In genomic region chr19:9608912-9609311, GRCh38 we compare ENCODE assay signal across 28 cellular contexts.
"Had no signal": no experiment of that assay in that cellular context is flagged by ENCODE, and none has a peak within 500 bp of the region (broad histone marks: within the 10 kb centered on the region; RNA-seq: fewer than 3 reads in every experiment).

No MANE protein-coding gene starts in this region.

- ATAC-seq: left colon; mucosa of descending colon; naive thymus-derived CD4-positive, alpha-beta T cell; natural killer cell treated with Interleukin-12 subunit alpha and Interleukin-12 subunit beta and Interleukin-15 and Interleukin-18, amount 100 ng/mL, for 72 hours; sciatic nerve; stimulated activated naive B cell treated with anti-CD40 and anti-IgM and Interleukin-4, amounts not matched to agents 10 μg/mL and 1 μg/mL and 100 μg/mL, for 72 hours; stimulated activated naive CD8-positive, alpha-beta T cell treated with anti-CD3 and anti-CD28 coated beads, Interleukin-15, Interleukin-2, amounts not matched to agents 100 U/mL and 50 U/mL, for 24 hours had no signal

- FAIRE-seq: islet of Langerhans, kidney had no signal

- H3K4me1 Mint-ChIP-seq: immature natural killer cell; naive thymus-derived CD4-positive, alpha-beta T cell; stimulated activated naive B cell treated with anti-CD40 and anti-IgM and Interleukin-4, amounts not matched to agents 10 μg/mL and 1 μg/mL and 100 μg/mL, for 72 hours had no signal

- H3K4me3 Mint-ChIP-seq: immature natural killer cell; naive thymus-derived CD4-positive, alpha-beta T cell; natural killer cell treated with Interleukin-12 subunit alpha and Interleukin-12 subunit beta and Interleukin-15 and Interleukin-18, amount 100 ng/mL, for 72 hours; stimulated activated naive B cell treated with anti-CD40 and anti-IgM and Interleukin-4, amounts not matched to agents 10 μg/mL and 1 μg/mL and 100 μg/mL, for 72 hours had no signal

- H3K27ac ChIP-seq: left ventricle myocardium inferior, ovary, right atrium auricular region, skin epidermis, stomach, suprapubic skin, thoracic aorta, tibial artery, upper lobe of left lung, vagina had no signal

- H3K27me3 ChIP-seq: ovary, right atrium auricular region, stomach, suprapubic skin, tibial artery, upper lobe of left lung, vagina had no signal

- H3K4me3 ChIP-seq: left ventricle myocardium inferior, lung, mucosa of descending colon, ovary, right atrium auricular region, skin epidermis, stomach, suprapubic skin, thoracic aorta, tibial artery, upper lobe of left lung, vagina had no signal

- H3K27me3 Mint-ChIP-seq: naive thymus-derived CD4-positive, alpha-beta T cell; natural killer cell treated with Interleukin-12 subunit alpha and Interleukin-12 subunit beta and Interleukin-15 and Interleukin-18, amount 100 ng/mL, for 72 hours; progenitor cell of endocrine pancreas; stimulated activated naive B cell treated with anti-CD40 and anti-IgM and Interleukin-4, amounts not matched to agents 10 μg/mL and 1 μg/mL and 100 μg/mL, for 72 hours had no signal

- DNase-seq: hypothalamus; immature natural killer cell; kidney; left colon; left ventricle myocardium inferior; midbrain; mucosa of descending colon; naive thymus-derived CD4-positive, alpha-beta T cell; ovary; stimulated activated CD4-positive, alpha-beta T cell treated with anti-CD3 and anti-CD28 coated beads, Interleukin-12 subunit alpha, Interleukin-12 subunit beta, amount 100 ng/mL, for 4 hours; stimulated activated CD4-positive, alpha-beta T cell treated with anti-CD3 and anti-CD28 coated beads, Interleukin-15, amount 100 ng/mL, for 24 hours; stimulated activated CD4-positive, alpha-beta T cell treated with anti-CD3 and anti-CD28 coated beads, Interleukin-2, amount 100 ng/mL, for 24 hours; stimulated activated CD4-positive, alpha-beta T cell treated with anti-CD3 and anti-CD28 coated beads, Interleukin-4, amount 100 ng/mL, for 1 hour; stimulated activated naive B cell treated with anti-CD40 and anti-IgM and Interleukin-4, amounts not matched to agents 10 μg/mL and 1 μg/mL and 100 μg/mL, for 72 hours; stimulated activated naive CD8-positive, alpha-beta T cell treated with anti-CD3 and anti-CD28 coated beads, Interleukin-15, Interleukin-2, amounts not matched to agents 100 U/mL and 50 U/mL, for 24 hours; stomach; tibial artery; upper lobe of left lung had no signal

- H3K4me1 ChIP-seq: left ventricle myocardium inferior, right atrium auricular region, stomach, suprapubic skin, tibial artery, upper lobe of left lung, vagina had no signal

- H3K27ac Mint-ChIP-seq: naive thymus-derived CD4-positive, alpha-beta T cell; natural killer cell treated with Interleukin-12 subunit alpha and Interleukin-12 subunit beta and Interleukin-15 and Interleukin-18, amount 100 ng/mL, for 72 hours; progenitor cell of endocrine pancreas had no signal
